In genomic region chr9:134100040-134100439, GRCh38 we compare ENCODE assay signal across 19 cellular contexts. TPM values are rescaled to one million over a fixed set of nuclear protein-coding genes. Genes with fewer than 3 reads are reported as not detected.
DNase-seq lines count a peak whose midpoint lies in the region; ATAC-seq lines count a peak whose summit lies in the region.
"Had no signal": no experiment of that assay in that cellular context is flagged by ENCODE, and none has a peak within 500 bp of the region (broad histone marks: within the 10 kb centered on the region; RNA-seq: fewer than 3 reads in every experiment).

No MANE protein-coding gene starts in this region.

- no peak overlapping the region for H3K4me3 ChIP-seq in Karpas-422 (ENCODE audit: low read length)
- H3K4me3 ChIP-seq: A549, GM12878, GM23248 had no signal

- H3K9me2 ChIP-seq in Karpas-422 (replicated peaks; ENCODE audit: insufficient read depth, low read length): no peaks in the 10 kb centered on the region

- peaks cover 6 to 7% of the 10 kb centered on the region in 2 donors for H3K4me1 Mint-ChIP-seq in stimulated activated naive B cell treated with anti-CD40 and anti-IgM and Interleukin-4, amounts not matched to agents 10 μg/mL and 1 μg/mL and 100 μg/mL, for 72 hours

- H3K79me2 ChIP-seq in Karpas-422 (ENCODE audit: low read length): no peaks in the 10 kb centered on the region

- no peaks in the 10 kb centered on the region for H3K36me3 Mint-ChIP-seq in stimulated activated naive B cell treated with anti-CD40 and anti-IgM and Interleukin-4, amounts not matched to agents 10 μg/mL and 1 μg/mL and 100 μg/mL, for 72 hours
- H3K36me3 Mint-ChIP-seq: CD4-positive, alpha-beta memory T cell had no signal

- peaks cover 18% of the 10 kb centered on the region for H3K4me1 ChIP-seq in Karpas-422 (ENCODE audit: low read length)
- H3K4me1 ChIP-seq: A549 had no signal

- H3K27ac ChIP-seq in Karpas-422 (ENCODE audit: low read length): peak overlapping the region; percentile 51; the same call in 1 of the 2 replicates
- H3K27ac ChIP-seq: A549, GM23248 had no signal

- no peaks in the 10 kb centered on the region; the same call in 1 of the 2 replicates for H3K27me3 ChIP-seq in Karpas-422 (ENCODE audit: low read length)

- no peak overlapping the region for H2AFZ ChIP-seq in Karpas-422 (ENCODE audit: low read length)
- H2AFZ ChIP-seq: GM23248 had no signal

- no peak for DNase-seq in Karpas-422
- peak; percentile 37 for DNase-seq in mesenteric fat pad (ENCODE audit: low spot score)
- no peak for DNase-seq in stimulated activated naive B cell treated with anti-CD40 and anti-IgM and Interleukin-4, amounts not matched to agents 10 μg/mL and 1 μg/mL and 100 μg/mL, for 72 hours
- no peak for DNase-seq in NCI-H1436 (lab: John Stamatoyannopoulos, UW)
- DNase-seq: 8988T; ACHN; C1 segment of cervical spinal cord; Calu3; CD4-positive, alpha-beta memory T cell; COR-L47; DMS53; DND-41; GM23248; H7; HCEC 1CT had no signal

- no peaks in the 10 kb centered on the region for H3K36me3 ChIP-seq in Karpas-422 (ENCODE audit: insufficient read depth, low read length)

- peak overlapping the region; percentile 26 for H3K4me2 ChIP-seq in Karpas-422 (ENCODE audit: low read depth, low read length, poor library complexity, severe bottlenecking)
- H3K4me2 ChIP-seq: A549 had no signal

- H3K9me3 Mint-ChIP-seq in stimulated activated naive B cell treated with anti-CD40 and anti-IgM and Interleukin-4, amounts not matched to agents 10 μg/mL and 1 μg/mL and 100 μg/mL, for 72 hours: peaks cover 4 to 7% of the 10 kb centered on the region in 2 donors

- H3K9me3 ChIP-seq in Karpas-422 (ENCODE audit: low read length): no peaks in the 10 kb centered on the region; the same call in 1 of the 2 replicates
- H3K9me3 ChIP-seq: A549 had no signal

- no peaks in the 10 kb centered on the region for H4K20me1 ChIP-seq in Karpas-422 (ENCODE audit: insufficient read depth, low read depth, low read length)

- H3K9ac ChIP-seq in Karpas-422 (ENCODE audit: low read length): no peak overlapping the region
- H3K9ac ChIP-seq: GM23248 had no signal

- peak; percentile 58 to 70 for ATAC-seq in stimulated activated naive B cell treated with anti-CD40 and anti-IgM and Interleukin-4, amounts not matched to agents 10 μg/mL and 1 μg/mL and 100 μg/mL, for 72 hours (replicated peaks)
- ATAC-seq in HG02678 (IDR thresholded peaks at IDR 0.05; ENCODE audit: unreplicated experiment) (no peak), GM19452 (IDR thresholded peaks at IDR 0.05; ENCODE audit: unreplicated experiment) (no peak)

- no peak overlapping the region for H3K27ac Mint-ChIP-seq in stimulated activated naive B cell treated with anti-CD40 and anti-IgM and Interleukin-4, amounts not matched to agents 10 μg/mL and 1 μg/mL and 100 μg/mL, for 72 hours
- H3K27ac Mint-ChIP-seq: CD4-positive, alpha-beta memory T cell had no signal

- no peak overlapping the region for H3K4me3 Mint-ChIP-seq in stimulated activated naive B cell treated with anti-CD40 and anti-IgM and Interleukin-4, amounts not matched to agents 10 μg/mL and 1 μg/mL and 100 μg/mL, for 72 hours
- H3K4me3 Mint-ChIP-seq: CD4-positive, alpha-beta memory T cell had no signal

- peaks cover 34 to 45% of the 10 kb centered on the region in 2 donors for H3K27me3 Mint-ChIP-seq in stimulated activated naive B cell treated with anti-CD40 and anti-IgM and Interleukin-4, amounts not matched to agents 10 μg/mL and 1 μg/mL and 100 μg/mL, for 72 hours

RNA-seq across cellular contexts. Expression of gene BRD3, which starts 32.2 kb away (rescaled TPM):
- total RNA-seq in Karpas-422 (2014; rRNA removed; shearing (Covaris generic); ENCODE audit: low replicate concordance): 4.0 and 7.2 TPM in 2 replicates
- total RNA-seq in mesenteric fat pad: 28.6 TPM

RNA-seq across cellular contexts. Expression of gene WDR5, which starts 35.8 kb away (rescaled TPM):
- 19.6 and 26.6 TPM in 2 replicates for total RNA-seq in Karpas-422 (2014; rRNA removed; shearing (Covaris generic); ENCODE audit: low replicate concordance)
- 28.7 TPM for total RNA-seq in mesenteric fat pad

Comparison
In these comparisons a context has a peak if more than half of its experiments do, and no peak if none do; other contexts are left out.
1. ATAC-seq: peak in stimulated activated naive B cell treated with anti-CD40 and anti-IgM and Interleukin-4, amounts not matched to agents 10 μg/mL and 1 μg/mL and 100 μg/mL, for 72 hours (2 of 2); none in HG02678 (single experiment) and GM19452 (single experiment).